In the genomic region with DNA sequence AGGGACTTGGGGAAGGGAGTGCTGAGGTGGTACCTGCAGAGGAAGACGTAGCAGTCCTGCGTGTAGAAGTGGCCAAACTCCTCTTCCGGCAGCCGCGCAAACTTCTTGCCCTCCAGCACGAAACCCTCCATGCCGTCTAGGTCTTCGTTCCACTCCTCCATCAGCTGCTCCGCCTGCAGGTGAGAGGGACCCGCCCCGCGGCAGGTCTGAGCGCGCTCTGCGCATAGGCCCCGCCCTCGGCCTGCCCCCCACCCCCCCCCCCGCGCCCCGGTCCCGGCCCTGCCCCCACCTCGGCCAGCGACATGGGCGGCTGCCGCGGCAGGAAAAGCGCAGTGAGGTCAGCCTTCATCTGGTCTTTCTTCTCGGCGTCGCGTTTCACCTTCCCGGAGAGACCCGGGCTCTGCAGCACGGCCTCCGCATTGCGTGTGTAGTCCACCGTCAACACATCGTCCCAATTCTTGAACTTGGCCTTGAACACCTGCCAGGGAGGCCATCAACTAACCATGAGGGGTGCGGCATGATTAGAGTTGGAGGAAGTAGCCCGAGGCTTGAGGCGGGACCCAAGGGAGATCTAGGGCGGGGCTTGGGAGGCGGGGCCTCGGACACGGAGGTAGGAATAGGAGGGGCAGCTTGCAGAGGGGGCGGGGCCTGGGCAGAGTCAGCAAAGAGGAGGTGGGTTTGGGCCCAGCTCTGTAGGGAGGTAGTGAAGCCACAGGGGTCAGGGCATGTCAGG, we compare ENCODE assay signal across 8 cellular contexts. TPM values are rescaled to one million over a fixed set of nuclear protein-coding genes. Genes with fewer than 3 reads are reported as not detected.
A peak's percentile ranks its signal among the peaks of the same experiment; 100 is the strongest.
DNase-seq lines count a peak whose midpoint lies in the region; ATAC-seq, FAIRE-seq and TF ChIP-seq lines count a peak whose summit lies in the region.

No MANE protein-coding gene starts in this region.

- H3K27me3 Mint-ChIP-seq in HFFc6 (ENCODE audit: insufficient read depth) = peaks cover 10% of the 10 kb centered on the region
- H3K27me3 Mint-ChIP-seq in nephron progenitor cell (ENCODE audit: low read depth, poor library complexity) = peaks cover 4% of the 10 kb centered on the region

- TF ChIP-seq CTCF in BE2C (IDR thresholded peaks at IDR 0.05; ENCODE audit: low read depth, low read length) = no peak
- TF ChIP-seq CTCF in HFFc6 (IDR thresholded peaks at IDR 0.05) = no peak
- no peak for TF ChIP-seq CTCF in epithelial cell of esophagus (IDR thresholded peaks at IDR 0.05; ENCODE audit: insufficient read depth, low read depth, low read length, missing control alignments)
- no peak for TF ChIP-seq CTCF in nephron progenitor cell (IDR thresholded peaks at IDR 0.05)

- H3K27ac ChIP-seq in SJCRH30 = no peak overlapping the region

- H3K4me3 ChIP-seq in BE2C (ENCODE audit: low read depth, low read length) (peak overlapping the region; percentile 44), SJCRH30 (no peak overlapping the region), epithelial cell of esophagus (ENCODE audit: low read length) (peak overlapping the region; percentile 7)

- FAIRE-seq in RCC 7860 (lab: Jason Lieb, UNC) = no peak

- H3K4me1 Mint-ChIP-seq in HFFc6 (ENCODE audit: low read depth) (peaks cover 15% of the 10 kb centered on the region), nephron progenitor cell (peaks cover 16% of the 10 kb centered on the region)

- ATAC-seq in GM19035 (IDR thresholded peaks at IDR 0.05; ENCODE audit: unreplicated experiment) (no peak), HG03520 (IDR thresholded peaks at IDR 0.05; ENCODE audit: unreplicated experiment) (no peak)

- no peaks in the 10 kb centered on the region for H3K9me3 Mint-ChIP-seq in HFFc6
- H3K9me3 Mint-ChIP-seq in nephron progenitor cell = no peaks in the 10 kb centered on the region

- H3K4me3 Mint-ChIP-seq in HFFc6 (no peak overlapping the region; the same call in 1 of the 2 replicates), nephron progenitor cell (peak overlapping the region; percentile 83)

- no peaks in the 10 kb centered on the region for H3K27me3 ChIP-seq in BE2C
- H3K27me3 ChIP-seq in SJCRH30 = no peaks in the 10 kb centered on the region

- H3K4me1 ChIP-seq in BE2C (no peaks in the 10 kb centered on the region), SJCRH30 (no peaks in the 10 kb centered on the region)

- H3K9me3 ChIP-seq in BE2C (no peaks in the 10 kb centered on the region), SJCRH30 (replicated peaks) (no peaks in the 10 kb centered on the region)

- H3K36me3 ChIP-seq in BE2C (no peaks in the 10 kb centered on the region), SJCRH30 (peaks cover 86% of the 10 kb centered on the region)

- peak overlapping the region; percentile 26 for H3K27ac Mint-ChIP-seq in HFFc6
- H3K27ac Mint-ChIP-seq in nephron progenitor cell = peak overlapping the region; percentile 78

- H3K36me3 Mint-ChIP-seq in HFFc6 (ENCODE audit: low read depth) = peaks cover 34% of the 10 kb centered on the region
- H3K36me3 Mint-ChIP-seq in nephron progenitor cell (ENCODE audit: low read depth) = peaks cover 23% of the 10 kb centered on the region

- peak; percentile 72 for DNase-seq in BE2C
- DNase-seq in HFFc6 = peak; percentile 24
- peak; percentile 85 to 89 for DNase-seq in SJCRH30
- DNase-seq in epithelial cell of esophagus (ENCODE audit: low read depth) = peak; percentile 94
- peak; percentile 81 for DNase-seq in nephron progenitor cell
- no peak for DNase-seq in RCC 7860 (ENCODE audit: low spot score)

RNA-seq across cellular contexts. Expression of gene FLII, which starts 11.5 kb away (rescaled TPM):
- 98.2 TPM for polyA plus RNA-seq in BE2C (2012; ENCODE audit: insufficient read depth, insufficient read length, low read depth)
- total RNA-seq in HFFc6 (2021; fragmentation: NEBNext Ultra II Directional; extraction: Animal tissue kit (Norgen Biotek cat#: 25700)) = 100 to 1,000 TPM; 347 to 472 (median 438) TPM
- 270 and 288 TPM in 2 replicates for total RNA-seq in SJCRH30 (2014; rRNA removed; shearing (Covaris generic))

RNA-seq across cellular contexts. Expression of gene MIEF2, which starts 13.4 kb away (rescaled TPM):
- 6.6 TPM for polyA plus RNA-seq in BE2C (2012; ENCODE audit: insufficient read depth, insufficient read length, low read depth)
- 10 to 100 TPM; 13.3 to 19.9 (median 16.6) TPM for total RNA-seq in HFFc6 (2021; fragmentation: NEBNext Ultra II Directional; extraction: Animal tissue kit (Norgen Biotek cat#: 25700))
- total RNA-seq in SJCRH30 (2014; rRNA removed; shearing (Covaris generic)) = 17.5 and 18.4 TPM in 2 replicates

RNA-seq across cellular contexts. Expression of gene LLGL1, which starts 21.6 kb away (rescaled TPM):
- polyA plus RNA-seq in BE2C (2012; ENCODE audit: insufficient read depth, insufficient read length, low read depth) = 16.0 TPM
- total RNA-seq in HFFc6 (2021; fragmentation: NEBNext Ultra II Directional; extraction: Animal tissue kit (Norgen Biotek cat#: 25700)) = 10 to 100 TPM; 38.0 to 50.8 (median 41.0) TPM
- total RNA-seq in SJCRH30 (2014; rRNA removed; shearing (Covaris generic)) = 75.0 and 78.3 TPM in 2 replicates
